28 cellular contexts compared by ENCODE assay signal in the genomic region with DNA sequence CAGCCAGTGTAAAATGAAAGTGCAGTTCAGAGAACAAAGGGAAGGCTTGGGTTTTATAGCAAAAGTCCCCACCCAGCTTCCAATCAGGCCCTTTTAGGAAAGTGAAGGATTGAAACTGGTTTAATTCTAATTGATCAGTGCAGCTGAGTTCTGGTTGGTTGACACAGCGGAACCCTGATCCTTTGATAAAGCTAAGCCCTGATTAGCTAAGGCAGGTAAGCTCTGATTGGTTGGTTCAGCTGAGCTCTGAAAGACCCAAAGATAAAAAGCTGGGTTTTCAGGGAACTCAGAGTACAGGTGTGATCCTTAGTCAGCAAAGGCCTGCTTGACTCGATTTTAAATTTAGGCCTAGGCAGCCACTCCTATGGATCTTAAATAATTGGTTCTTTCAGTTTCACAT.
"Had no signal": no experiment of that assay in that cellular context is flagged by ENCODE, and none has a peak within 500 bp of the region (broad histone marks: within the 10 kb centered on the region; RNA-seq: fewer than 3 reads in every experiment).

No MANE protein-coding gene starts in this region.

- H3K4me1 Mint-ChIP-seq: naive thymus-derived CD8-positive, alpha-beta T cell had no signal

- H3K4me3 ChIP-seq: adrenal gland, body of pancreas, cardiac muscle cell, colonic mucosa, gastrocnemius medialis, right lobe of liver, uterus had no signal

- H3K27ac ChIP-seq: adrenal gland, body of pancreas, cardiac muscle cell, colonic mucosa, gastrocnemius medialis, right lobe of liver, uterus had no signal

- H3K4me1 ChIP-seq: adrenal gland, body of pancreas, colonic mucosa, right lobe of liver, uterus had no signal

- H3K4me3 Mint-ChIP-seq: activated naive CD8-positive, alpha-beta T cell; naive thymus-derived CD8-positive, alpha-beta T cell; neural crest cell; stimulated activated naive CD8-positive, alpha-beta T cell treated with anti-CD3 and anti-CD28 coated beads, Interleukin-15, Interleukin-2, amounts not matched to agents 100 ng/mL and 50 ng/mL, for 24 hours; type B pancreatic cell had no signal

- DNase-seq: activated CD4-positive, alpha-beta T cell treated with anti-CD3 and anti-CD28 coated beads for 4 hours; activated CD4-positive, alpha-beta T cell treated with anti-CD3 and anti-CD28 coated beads, Interleukin-2, amount 50 U/mL, for 4 hours; activated CD4-positive, CD25-positive, alpha-beta regulatory T cell; activated effector memory CD4-positive, alpha-beta T cell treated with Interleukin-2 at 50 U/mL for 16 hours; activated naive CD4-positive, alpha-beta T cell treated with Interleukin-2 at 50 U/mL for 16 hours; adrenal gland; aorta; body of pancreas; cerebellar nuclear complex; colonic mucosa; effector memory CD4-positive, alpha-beta T cell; erythroblast; gastrocnemius medialis; glutamatergic neuron; left cardiac atrium; midbrain; naive thymus-derived CD8-positive, alpha-beta T cell; right lobe of liver; stimulated activated CD4-positive, alpha-beta T cell treated with anti-CD3 and anti-CD28 coated beads, Interleukin-12 subunit alpha, Interleukin-12 subunit beta, amount 100 ng/mL, for 4 hours; stimulated activated CD4-positive, alpha-beta T cell treated with anti-CD3 and anti-CD28 coated beads, Interleukin-4, amount 100 ng/mL, for 1 hour; T-helper 2 cell; uterus had no signal

- H3K27ac Mint-ChIP-seq: activated naive CD8-positive, alpha-beta T cell; naive thymus-derived CD8-positive, alpha-beta T cell; stimulated activated naive CD8-positive, alpha-beta T cell treated with anti-CD3 and anti-CD28 coated beads, Interleukin-15, Interleukin-2, amounts not matched to agents 100 ng/mL and 50 ng/mL, for 24 hours; type B pancreatic cell had no signal

- H3K36me3 Mint-ChIP-seq: activated naive CD8-positive, alpha-beta T cell; naive thymus-derived CD8-positive, alpha-beta T cell; type B pancreatic cell had no signal

- H3K27me3 Mint-ChIP-seq: progenitor cell of endocrine pancreas, type B pancreatic cell had no signal

- ATAC-seq: body of pancreas; gastrocnemius medialis; left cardiac atrium; naive thymus-derived CD8-positive, alpha-beta T cell; right lobe of liver had no signal

- H3K9me3 ChIP-seq: adrenal gland, body of pancreas, colonic mucosa, gastrocnemius medialis, right lobe of liver, uterus had no signal

- H3K36me3 ChIP-seq: adrenal gland, cardiac muscle cell, colonic mucosa, gastrocnemius medialis, right lobe of liver, uterus had no signal

- H3K27me3 ChIP-seq: adrenal gland, body of pancreas, cardiac muscle cell, colonic mucosa, gastrocnemius medialis, right lobe of liver, uterus had no signal

- H3K9me3 Mint-ChIP-seq: naive thymus-derived CD8-positive, alpha-beta T cell; neural crest cell; stimulated activated naive CD8-positive, alpha-beta T cell treated with anti-CD3 and anti-CD28 coated beads, Interleukin-15, Interleukin-2, amounts not matched to agents 100 ng/mL and 50 ng/mL, for 24 hours; type B pancreatic cell had no signal
